ENCODE assay signal across 8 cellular contexts in genomic region chr1:203702130-203702577, GRCh38.
A peak's percentile ranks its signal among the peaks of the same experiment; 100 is the strongest.
DNase-seq lines count a peak whose midpoint lies in the region; ATAC-seq lines count a peak whose summit lies in the region.

No MANE protein-coding gene starts in this region.

- H3K9ac ChIP-seq in Karpas-422 (ENCODE audit: low read length) = no peak overlapping the region

- no peak overlapping the region for H3K27ac ChIP-seq in Karpas-422 (ENCODE audit: low read length)

- ATAC-seq in GM21360 (IDR thresholded peaks at IDR 0.05; ENCODE audit: unreplicated experiment) = no peak
- no peak for ATAC-seq in GM21447 (IDR thresholded peaks at IDR 0.05; ENCODE audit: unreplicated experiment)

- H3K4me3 ChIP-seq in Karpas-422 (ENCODE audit: low read length) = no peak overlapping the region

- H2AFZ ChIP-seq in Karpas-422 (ENCODE audit: low read length) = no peak overlapping the region

- H3K79me2 ChIP-seq in Karpas-422 (ENCODE audit: low read length) = no peaks in the 10 kb centered on the region

- H4K20me1 ChIP-seq in Karpas-422 (ENCODE audit: insufficient read depth, low read depth, low read length) = no peaks in the 10 kb centered on the region

- H3K27me3 ChIP-seq in Karpas-422 (ENCODE audit: low read length) = no peaks in the 10 kb centered on the region

- H3K36me3 ChIP-seq in Karpas-422 (ENCODE audit: insufficient read depth, low read length) = no peaks in the 10 kb centered on the region

- no peaks in the 10 kb centered on the region for H3K9me3 ChIP-seq in Karpas-422 (ENCODE audit: low read length)

- DNase-seq in DMS53 treated with DMSO at 0.1 percent for 48 hours (lab: John Stamatoyannopoulos, UW; ENCODE audit: unreplicated experiment) (peak; percentile 21), Karpas-422 (peak; percentile 85), T-helper 9 cell (peak; percentile 56), astrocyte of the hippocampus (ENCODE audit: low read depth, low spot score) (peak; percentile 73), iPS DF 4.7 (ENCODE audit: extremely low read depth, low spot score) (peak; percentile 69)
- peak; percentile 24 to 60 for DNase-seq in stimulated activated CD4-positive, alpha-beta T cell treated with anti-CD3 and anti-CD28 coated beads, Interleukin-12 subunit alpha, Interleukin-12 subunit beta, amount 100 ng/mL, for 24 hours (ENCODE audit: low read depth in 2 of 2)

- H3K4me1 ChIP-seq in Karpas-422 (ENCODE audit: low read length) = no peaks in the 10 kb centered on the region

- no peaks in the 10 kb centered on the region for H3K9me2 ChIP-seq in Karpas-422 (replicated peaks; ENCODE audit: insufficient read depth, low read length)

- no peak overlapping the region for H3K4me2 ChIP-seq in Karpas-422 (ENCODE audit: low read depth, low read length, poor library complexity, severe bottlenecking)

Comparison
In these comparisons a context has a peak if more than half of its experiments do, and no peak if none do; other contexts are left out.
1. DNase-seq: peak in every context shown above with its lines; median percentile 85 in Karpas-422; 73 in astrocyte of the hippocampus; 69 in iPS DF 4.7; 56 in T-helper 9 cell; 42 in stimulated activated CD4-positive, alpha-beta T cell treated with anti-CD3 and anti-CD28 coated beads, Interleukin-12 subunit alpha, Interleukin-12 subunit beta, amount 100 ng/mL, for 24 hours; 21 in DMS53 treated with DMSO at 0.1 percent for 48 hours.